In the genomic region with DNA sequence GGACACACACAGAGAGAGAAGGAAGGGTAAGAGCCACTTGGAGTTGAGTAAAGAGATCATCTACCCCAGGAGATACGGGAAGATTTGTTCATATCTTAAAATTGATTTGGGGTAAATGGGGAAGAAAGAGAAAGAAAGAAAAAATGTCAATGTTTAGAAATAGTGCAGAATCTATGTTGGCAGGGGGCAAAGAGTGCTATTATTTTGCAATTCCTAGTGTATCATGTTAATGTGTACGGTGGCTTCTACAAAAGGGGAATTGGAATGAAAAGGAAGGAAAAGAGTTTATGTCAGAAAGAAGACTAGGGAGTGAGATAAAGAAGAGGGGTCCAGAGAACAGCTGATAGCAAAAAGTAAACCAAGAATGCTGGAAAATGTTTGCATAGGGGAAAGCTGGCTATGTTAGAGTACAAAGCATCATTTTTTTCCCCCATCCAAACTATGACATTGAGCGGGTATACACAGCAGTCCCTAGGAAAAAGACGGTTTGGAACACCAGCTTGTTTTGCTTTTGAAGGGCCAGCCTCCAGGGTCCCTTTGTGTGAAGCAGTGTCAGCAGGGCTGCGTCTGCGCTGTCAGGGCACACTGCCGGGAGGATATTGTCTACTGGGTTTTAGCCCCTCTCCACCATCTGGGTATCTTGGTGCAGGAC, we compare ENCODE assay signal across 1 cellular context.
TF ChIP-seq lines count a peak whose summit lies in the region.

No MANE protein-coding gene starts in this region.

TF ChIP-seq in liver, 16 proteins besides CTCF, POLR2A, EP300 and RAD21:
- TF ChIP-seq REST (IDR thresholded peaks at IDR 0.05): no peak
- TF ChIP-seq FOXA1 (IDR thresholded peaks at IDR 0.05): no peak
- no peak for TF ChIP-seq YY1 (IDR thresholded peaks at IDR 0.05)
- no peak for TF ChIP-seq TAF1 (conservative IDR thresholded peaks at IDR 0.05)
- TF ChIP-seq SP1 (IDR thresholded peaks at IDR 0.05): no peak
- TF ChIP-seq HNF4A (conservative IDR thresholded peaks at IDR 0.05): peak; percentile 50 to 55
